ENCODE assay signal across 22 cellular contexts in the genomic region with DNA sequence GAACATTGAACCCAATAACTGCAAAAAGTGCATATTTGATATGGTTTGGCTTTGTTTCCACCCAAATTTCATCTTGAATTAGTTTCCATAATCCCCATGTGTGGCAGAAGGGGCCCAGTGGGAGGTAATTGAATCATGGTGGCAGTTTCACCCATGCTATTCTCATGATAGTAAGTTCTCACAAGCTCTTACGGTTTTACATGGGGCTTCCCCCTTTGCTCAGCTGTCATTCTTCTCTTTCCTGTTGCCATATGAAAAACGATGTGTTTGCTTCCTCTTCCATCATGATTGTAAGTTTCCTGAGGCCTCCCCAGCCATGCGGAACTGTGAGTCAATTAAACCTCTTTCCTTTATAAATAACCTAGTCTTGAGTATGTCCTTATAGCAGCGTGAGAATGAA.
"Had no signal": no experiment of that assay in that cellular context is flagged by ENCODE, and none has a peak within 500 bp of the region (broad histone marks: within the 10 kb centered on the region; RNA-seq: fewer than 3 reads in every experiment).

No MANE protein-coding gene starts in this region.

- H3K4me3 Mint-ChIP-seq: activated CD4-positive, alpha-beta memory T cell treated with anti-CD3 and anti-CD28 coated beads for 36 hours; activated naive CD4-positive, alpha-beta T cell treated with anti-CD3 and anti-CD28 coated beads, Interleukin-2, amount 10 ng/mL, durations not matched to agents 7 days and 5 days; activated naive CD8-positive, alpha-beta T cell; activated T-cell treated with anti-CD3 and anti-CD28 coated beads, Interleukin-2, amount 50 U/mL, for 72 hours had no signal

- H3K27ac Mint-ChIP-seq: activated CD4-positive, alpha-beta memory T cell treated with anti-CD3 and anti-CD28 coated beads for 36 hours; activated naive CD4-positive, alpha-beta T cell treated with anti-CD3 and anti-CD28 coated beads, Interleukin-2, amount 10 ng/mL, durations not matched to agents 7 days and 5 days; activated naive CD8-positive, alpha-beta T cell; activated T-cell treated with anti-CD3 and anti-CD28 coated beads, Interleukin-2, amount 50 U/mL, for 72 hours; activated T-helper 2 cell treated with anti-CD3 and anti-CD28 coated beads, Interferon-gamma antibody, Interleukin-2, Interleukin-4, amounts not matched to agents 10 μg/mL and 5 μg/mL and 100 μg/mL, durations not matched to agents 14 hours and 24 hours and 36 hours had no signal

- H3K9me3 Mint-ChIP-seq: activated CD4-positive, alpha-beta memory T cell treated with anti-CD3 and anti-CD28 coated beads for 36 hours; activated naive CD4-positive, alpha-beta T cell treated with anti-CD3 and anti-CD28 coated beads, Interleukin-2, amount 10 ng/mL, durations not matched to agents 7 days and 5 days; activated T-cell treated with anti-CD3 and anti-CD28 coated beads, Interleukin-2, amount 50 U/mL, for 72 hours; activated T-helper 2 cell treated with anti-CD3 and anti-CD28 coated beads, Interferon-gamma antibody, Interleukin-2, Interleukin-4, amounts not matched to agents 10 μg/mL and 5 μg/mL and 100 μg/mL, durations not matched to agents 14 hours and 24 hours and 36 hours had no signal

- ATAC-seq: activated T-cell treated with anti-CD3 and anti-CD28 coated beads, Interleukin-2, amount 50 U/mL, for 72 hours; body of pancreas; Panc1 had no signal

- H3K4me1 Mint-ChIP-seq: activated naive CD4-positive, alpha-beta T cell treated with anti-CD3 and anti-CD28 coated beads, Interleukin-2, amount 10 ng/mL, durations not matched to agents 7 days and 5 days had no signal

- DNase-seq: activated CD4-positive, alpha-beta memory T cell treated with anti-CD3 and anti-CD28 coated beads for 36 hours; activated CD4-positive, alpha-beta T cell treated with anti-CD3 and anti-CD28 coated beads, Interleukin-2, amount 50 U/mL, for 1 hour; activated gamma-delta T cell; activated naive CD4-positive, alpha-beta T cell treated with anti-CD3 and anti-CD28 coated beads, Interleukin-2, amount 10 ng/mL, durations not matched to agents 7 days and 5 days; activated T-cell treated with anti-CD3 and anti-CD28 coated beads, Interleukin-2, amount 50 U/mL, for 1 hour; activated T-cell treated with anti-CD3 and anti-CD28 coated beads, Interleukin-2, amount 50 U/mL, for 72 hours; body of pancreas; Kasumi-1; KG1; MG63; NCI-H1105; NCI-H1417 treated with DMSO at 0.1 percent for 48 hours; NCI-H1930; NCI-H2081 treated with DMSO at 0.1 percent for 48 hours; NCI-H345; NCI-H524 treated with DMSO at 0.1 percent for 48 hours; SHP77; SJCRH30; T1000 had no signal

- H3K36me3 Mint-ChIP-seq: activated CD4-positive, alpha-beta memory T cell treated with anti-CD3 and anti-CD28 coated beads for 36 hours; activated naive CD4-positive, alpha-beta T cell treated with anti-CD3 and anti-CD28 coated beads, Interleukin-2, amount 10 ng/mL, durations not matched to agents 7 days and 5 days; activated naive CD8-positive, alpha-beta T cell had no signal

- H3K27me3 Mint-ChIP-seq: activated naive CD4-positive, alpha-beta T cell treated with anti-CD3 and anti-CD28 coated beads, Interleukin-2, amount 10 ng/mL, durations not matched to agents 7 days and 5 days had no signal
